Comparison of ENCODE assay signal across 2 cellular contexts in genomic region chr6:20688710-20689500, GRCh38.
TF ChIP-seq lines count a peak whose summit lies in the region.

No MANE protein-coding gene starts in this region.

TF ChIP-seq in GM23338, 12 proteins besides CTCF, POLR2A, EP300 and RAD21 (continued from another document):
- no peak for TF ChIP-seq ZNF462 (CRISPR knock-in tag; IDR thresholded peaks at IDR 0.05)
- no peak for TF ChIP-seq ZNF114 (CRISPR knock-in tag; IDR thresholded peaks at IDR 0.05)
- TF ChIP-seq EZH2phosphoT487 (IDR thresholded peaks at IDR 0.05; ENCODE audit: unreplicated experiment) = no peak
- TF ChIP-seq NANOG (IDR thresholded peaks at IDR 0.05; ENCODE audit: borderline replicate concordance) = no peak

TF ChIP-seq in GM12878, 131 proteins besides CTCF, POLR2A, EP300 and RAD21 (continued from another document and continues in another):
- TF ChIP-seq PRDM15 (CRISPR knock-in tag; IDR thresholded peaks at IDR 0.05) (no peak), RAD51 (IDR thresholded peaks at IDR 0.05) (no peak), KAT2A (conservative IDR thresholded peaks at IDR 0.05; ENCODE audit: control insufficient read depth, low read depth, low read length) (no peak), BCLAF1 (IDR thresholded peaks at IDR 0.05) (no peak), SREBF2 (IDR thresholded peaks at IDR 0.05; ENCODE audit: low read length) (no peak), MTA2 (IDR thresholded peaks at IDR 0.05; ENCODE audit: low read depth) (no peak; the same call in 1 of the 2 replicates), ASH2L (IDR thresholded peaks at IDR 0.05; ENCODE audit: borderline replicate concordance, low read depth) (no peak), CREB1 (IDR thresholded peaks at IDR 0.05; ENCODE audit: low read depth) (no peak; the same call in 1 of the 2 replicates), MEF2B (IDR thresholded peaks at IDR 0.05; ENCODE audit: partially characterized antibody, poor library complexity, severe bottlenecking) (peak; percentile 51), MTA3 (IDR thresholded peaks at IDR 0.05; ENCODE audit: borderline replicate concordance, low read length) (no peak), CHD2 (IDR thresholded peaks at IDR 0.05; ENCODE audit: borderline replicate concordance, low read depth, low read length) (no peak), SKIL (IDR thresholded peaks at IDR 0.05; ENCODE audit: low read depth, poor library complexity, severe bottlenecking) (peak; percentile 40), SRF (IDR thresholded peaks at IDR 0.05; ENCODE audit: low read depth in 2 of 2, low read length in 2 of 2) (peak in 1 of 2 experiments; percentile 95; a peak in 2 of 4 replicates), RUNX3 (IDR thresholded peaks at IDR 0.05; ENCODE audit: low read length) (peak; percentile 82), SMARCA5 (IDR thresholded peaks at IDR 0.05) (peak; percentile 47; the same call in 1 of the 2 replicates), JUNB (IDR thresholded peaks at IDR 0.05) (peak; percentile 5; the same call in 1 of the 2 replicates), ATF2 (IDR thresholded peaks at IDR 0.05; ENCODE audit: low read length) (peak; percentile 74), RFX5 (IDR thresholded peaks at IDR 0.05; ENCODE audit: low read depth, low read length) (no peak), TAF1 (IDR thresholded peaks at IDR 0.05; ENCODE audit: borderline replicate concordance, low read depth, low read length) (no peak), USF1 (IDR thresholded peaks at IDR 0.05; ENCODE audit: borderline replicate concordance, extremely low read length, insufficient read depth, low read depth, low read length) (no peak), ZBED1 (IDR thresholded peaks at IDR 0.05; ENCODE audit: borderline replicate concordance) (peak; percentile 62; the same call in 1 of the 2 replicates), ATF7 (IDR thresholded peaks at IDR 0.05; ENCODE audit: low read depth) (peak; percentile 39; the same call in 1 of the 2 replicates), TCF7 (IDR thresholded peaks at IDR 0.05; ENCODE audit: borderline replicate concordance) (peak; percentile 87), ZBTB4 (CRISPR knock-in tag; IDR thresholded peaks at IDR 0.05) (no peak), HDAC2 (IDR thresholded peaks at IDR 0.05) (no peak), CREM (IDR thresholded peaks at IDR 0.05; ENCODE audit: low read depth) (peak; percentile 48; the same call in 1 of the 2 replicates), PBX3 (IDR thresholded peaks at IDR 0.05; ENCODE audit: insufficient replicate concordance, low read depth, low read length) (no peak), ETV6 (conservative IDR thresholded peaks at IDR 0.05 in 1 of 2, IDR thresholded peaks at IDR 0.05 in 1 of 2; ENCODE audit: borderline replicate concordance in 1 of 2, low read depth in 1 of 2) (peak in 1 of 2 experiments; percentile 11; a peak in 1 of 4 replicates), MYC (IDR thresholded peaks at IDR 0.05; ENCODE audit: insufficient read depth, insufficient read length, insufficient replicate concordance, low read length, severe bottlenecking) (no peak), HSF1 (IDR thresholded peaks at IDR 0.05; ENCODE audit: low read depth, low read length) (0 out of 2 replicates have a peak, but pooled peaks have one; percentile 11), RELB (IDR thresholded peaks at IDR 0.05; ENCODE audit: low read depth) (peak; percentile 26; the same call in 1 of the 2 replicates), ELK1 (IDR thresholded peaks at IDR 0.05; ENCODE audit: low read depth, low read length) (no peak), BMI1 (IDR thresholded peaks at IDR 0.05; ENCODE audit: borderline replicate concordance) (no peak), ZNF207 (IDR thresholded peaks at IDR 0.05; ENCODE audit: borderline replicate concordance) (no peak)
